ENCODE assay signal across 8 cellular contexts in the genomic region with DNA sequence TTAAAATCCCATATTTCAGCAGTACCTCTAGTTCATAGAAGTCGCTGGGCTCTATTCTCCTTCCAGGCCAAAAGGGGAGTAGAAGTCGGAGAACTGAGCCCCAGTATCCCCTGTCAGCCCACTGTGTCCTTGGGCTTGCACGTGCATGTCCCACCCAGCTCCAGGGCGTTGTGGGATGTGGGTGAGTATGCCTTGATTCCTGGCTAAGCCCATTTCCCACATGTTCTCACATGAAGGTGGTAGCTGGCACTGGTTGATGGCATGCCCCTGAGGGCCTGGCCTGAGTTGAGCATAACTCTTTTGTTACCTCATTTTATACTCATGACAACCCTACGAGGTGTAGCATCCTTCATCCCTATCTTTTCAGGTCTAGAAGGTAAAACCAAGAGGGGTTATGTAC. TPM values are rescaled to one million over a fixed set of nuclear protein-coding genes. Genes with fewer than 3 reads are reported as not detected.
"Had no signal": no experiment of that assay in that cellular context is flagged by ENCODE, and none has a peak within 500 bp of the region (broad histone marks: within the 10 kb centered on the region; RNA-seq: fewer than 3 reads in every experiment).

No MANE protein-coding gene starts in this region.

- H3K4me2 ChIP-seq: GM23338 had no signal

- H3K4me3 ChIP-seq: GM23338 had no signal

- DNase-seq: H9, HCEC 1CT, IMR-90 had no signal

- H2AFZ ChIP-seq: GM23338 had no signal

- H3K4me3 Mint-ChIP-seq: GM23338, H9 had no signal

- H3K9me3 Mint-ChIP-seq: GM23338, H9 had no signal

- ATAC-seq: GM23338 had no signal

- FAIRE-seq: H1, H54, HTR-8/SVneo had no signal

- H3K27ac Mint-ChIP-seq: GM23338, H9 had no signal

RNA-seq across cellular contexts. Expression of gene SLC6A17, which starts 8.0 kb away (rescaled TPM):
- total RNA-seq: HT-29 had no signal

RNA-seq across cellular contexts. Expression of gene UBL4B, which starts 46.0 kb away (rescaled TPM):
- total RNA-seq: GM23338, H1, H9, HT-29, IMR-90 had no signal
- polyA plus RNA-seq: GM23338, IMR-90 had no signal
